In genomic region chr16:87303962-87304521, GRCh38 we compare ENCODE assay signal across 16 cellular contexts. TPM values are rescaled to one million over a fixed set of nuclear protein-coding genes. Genes with fewer than 3 reads are reported as not detected.
A peak's percentile ranks its signal among the peaks of the same experiment; 100 is the strongest.
DNase-seq lines count a peak whose midpoint lies in the region; ATAC-seq, FAIRE-seq and TF ChIP-seq lines count a peak whose summit lies in the region.
"Had no signal": no experiment of that assay in that cellular context is flagged by ENCODE, and none has a peak within 500 bp of the region (broad histone marks: within the 10 kb centered on the region; RNA-seq: fewer than 3 reads in every experiment).

No MANE protein-coding gene starts in this region.

- intact Hi-C loops in activated CD4-positive, alpha-beta T cell treated with anti-CD3 and anti-CD28 coated beads for 36 hours (cut with DNase I, micrococcal nuclease): no loop called here
- intact Hi-C loops in cardiac septum (cut with DNase I): no loop called here
- intact Hi-C loops in right cardiac atrium (cut with DNase I): no loop called here
- intact Hi-C loops in K562 (cut with micrococcal nuclease): no loop called here
- intact Hi-C loops in CD4-positive, alpha-beta memory T cell (cut with micrococcal nuclease): no loop called here

- no peak for TF ChIP-seq CTCF in K562 (IDR thresholded peaks at IDR 0.05 in 2 of 3, conservative IDR thresholded peaks at IDR 0.05 in 1 of 3; ENCODE audit: insufficient read depth in 2 of 3, low read depth in 1 of 3, low read length in 3 of 3)
- TF ChIP-seq CTCF in tibial nerve (IDR thresholded peaks at IDR 0.05): no peak

- peak overlapping the region; percentile 4 to 49; a peak in 2 of 4 replicates for H3K9ac ChIP-seq in K562 (ENCODE audit: insufficient read depth in 1 of 2, low read depth in 2 of 2, low read length in 2 of 2)

- H3K4me3 ChIP-seq in right cardiac atrium (ENCODE audit: low read length) (no peak overlapping the region), K562 (no peak overlapping the region), tibial nerve (no peak overlapping the region)
- no peak overlapping the region for H3K4me3 ChIP-seq in CD4-positive, alpha-beta memory T cell (ENCODE audit: low read length in 2 of 2)
- H3K4me3 ChIP-seq: Peyer's patch had no signal

- H3K4me1 ChIP-seq in right cardiac atrium (ENCODE audit: control insufficient read depth, insufficient read depth, low read length): no peaks in the 10 kb centered on the region
- peaks cover 33 to 39% of the 10 kb centered on the region in 2 experiments for H3K4me1 ChIP-seq in K562 (replicated peaks in 1 of 2; ENCODE audit: control insufficient read depth in 2 of 2, insufficient read depth in 2 of 2, low read length in 2 of 2)
- peaks cover 12% of the 10 kb centered on the region for H3K4me1 ChIP-seq in CD4-positive, alpha-beta memory T cell (ENCODE audit: insufficient read depth, low read length)
- no peaks in the 10 kb centered on the region for H3K4me1 ChIP-seq in tibial nerve
- H3K4me1 ChIP-seq: Caco-2 had no signal

- H3K36me3 ChIP-seq in K562 (ENCODE audit: control insufficient read depth, insufficient read depth, low read length) (peaks cover 17% of the 10 kb centered on the region; the same call in 1 of the 3 replicates), tibial nerve (peaks cover 0 to 24% (median 0%) of the 10 kb centered on the region in 3 donors)
- no peaks in the 10 kb centered on the region for H3K36me3 ChIP-seq in CD4-positive, alpha-beta memory T cell (ENCODE audit: insufficient read depth, low read length)
- H3K36me3 ChIP-seq: Peyer's patch had no signal

- no peak overlapping the region for H3K27ac ChIP-seq in right cardiac atrium (ENCODE audit: low read length)
- peak overlapping the region; percentile 58 for H3K27ac ChIP-seq in K562 (ENCODE audit: extremely low read depth, low read depth, low read length)
- H3K27ac ChIP-seq in CD4-positive, alpha-beta memory T cell (ENCODE audit: low read depth, low read length): no peak overlapping the region
- no peak overlapping the region for H3K27ac ChIP-seq in tibial nerve
- H3K27ac ChIP-seq: C4-2B, Peyer's patch had no signal

- H3K27me3 Mint-ChIP-seq in activated CD4-positive, alpha-beta T cell treated with anti-CD3 and anti-CD28 coated beads for 36 hours: no peaks in the 10 kb centered on the region
- no peaks in the 10 kb centered on the region for H3K27me3 Mint-ChIP-seq in CD4-positive, alpha-beta memory T cell

- no peaks in the 10 kb centered on the region for H3K9me1 ChIP-seq in K562 (ENCODE audit: control insufficient read depth, insufficient read depth, low read length)

- H3K27me3 ChIP-seq in right cardiac atrium (ENCODE audit: control insufficient read depth, insufficient read depth) (no peaks in the 10 kb centered on the region), K562 (ENCODE audit: control insufficient read depth in 2 of 2, insufficient read depth in 2 of 2, low read length in 2 of 2) (no peaks in the 10 kb centered on the region), tibial nerve (no peaks in the 10 kb centered on the region)
- no peaks in the 10 kb centered on the region for H3K27me3 ChIP-seq in CD4-positive, alpha-beta memory T cell (ENCODE audit: insufficient read depth, low read length)
- H3K27me3 ChIP-seq: Peyer's patch had no signal

- H4K20me1 ChIP-seq in K562 (replicated peaks; ENCODE audit: control insufficient read depth, insufficient read depth, low read length): no peaks in the 10 kb centered on the region

- H3K4me2 ChIP-seq in K562 (ENCODE audit: insufficient read depth, low read length): peak overlapping the region; percentile 93

- no peak for FAIRE-seq in K562 (lab: Jason Lieb, UNC)

- no peak for DNase-seq in activated CD4-positive, alpha-beta T cell treated with anti-CD3 and anti-CD28 coated beads for 36 hours
- no peak for DNase-seq in activated CD4-positive, alpha-beta T cell treated with anti-CD3 and anti-CD28 coated beads, Interleukin-2, amount 50 U/mL, for 1 hour
- peak; percentile 51 for DNase-seq in cardiac septum (ENCODE audit: low spot score)
- DNase-seq in right cardiac atrium: no peak
- no peak for DNase-seq in K562 (ENCODE audit: extremely low read depth in 1 of 4, low spot score in 3 of 4)
- DNase-seq in CD4-positive, alpha-beta memory T cell: no peak
- no peak for DNase-seq in activated gamma-delta T cell treated with Interleukin-2 at 50 U/mL for 16 hours
- DNase-seq in tibial nerve (ENCODE audit: low spot score in 2 of 2): no peak
- DNase-seq: Caco-2, H7, NCI-H1417 treated with DMSO at 0.1 percent for 48 hours, NCI-H2029, NCI-H2171 treated with DMSO at 0.1 percent for 48 hours, NCI-H82, Peyer's patch had no signal

- no TSS peak for BruUV-seq in K562 (replicated peaks; lab: Mats Ljungman, UMichigan)

- CTCF ChIA-PET in activated CD4-positive, alpha-beta T cell treated with anti-CD3 and anti-CD28 coated beads for 36 hours (lab: Charles Lee): interaction anchor here (0.6 kb wide), 1 partner anchor 52 kb away, joined by 3 read pairs; no protein-coding TSS in a partner anchor
- CTCF ChIA-PET in K562 (lab: Yijun Ruan, JAX; ENCODE audit: low intra/inter-chr PET ratio): no interaction called here
- CTCF ChIA-PET in CD4-positive, alpha-beta memory T cell (lab: Charles Lee; ENCODE audit: partially characterized antibody): no interaction called here

- 97% methylated on average over 4 of the region's 4 CpGs for WGBS in right cardiac atrium
- 94% methylated on average over 3 of the region's 4 CpGs for WGBS in K562 (ENCODE audit: insufficient coverage, low coverage, missing lambda C conversion rate)
- WGBS in tibial nerve, 2 donors: 94 to 96% methylated on average over 4 of the region's 4 CpGs

- in situ Hi-C loops in K562 (cut with MboI): no loop called here

- no peak overlapping the region; the same call in 1 of the 2 replicates for H2AFZ ChIP-seq in K562 (ENCODE audit: low read depth, low read length)

- no peak overlapping the region for H3K4me3 Mint-ChIP-seq in activated CD4-positive, alpha-beta T cell treated with anti-CD3 and anti-CD28 coated beads for 36 hours
- no peak overlapping the region for H3K4me3 Mint-ChIP-seq in CD4-positive, alpha-beta memory T cell

- TF ChIP-seq EP300 in K562 (IDR thresholded peaks at IDR 0.05; ENCODE audit: low read length): no peak
- TF ChIP-seq EP300 in tibial nerve (IDR thresholded peaks at IDR 0.05): no peak

- peak overlapping the region; percentile 69 for H3K27ac Mint-ChIP-seq in activated CD4-positive, alpha-beta T cell treated with anti-CD3 and anti-CD28 coated beads for 36 hours
- H3K27ac Mint-ChIP-seq in CD4-positive, alpha-beta memory T cell: peak overlapping the region in 1 of 7 donors; percentile 32

- H3K9me3 ChIP-seq in right cardiac atrium (ENCODE audit: control insufficient read depth, low read length) (no peaks in the 10 kb centered on the region), K562 (replicated peaks; ENCODE audit: control insufficient read depth, insufficient read depth, low read depth, low read length) (peaks cover 6% of the 10 kb centered on the region), tibial nerve (peaks cover 0 to 12% (median 0%) of the 10 kb centered on the region in 4 donors)
- no peaks in the 10 kb centered on the region for H3K9me3 ChIP-seq in CD4-positive, alpha-beta memory T cell (ENCODE audit: control insufficient read depth in 1 of 2, low read length in 2 of 2)
- H3K9me3 ChIP-seq: Caco-2, Peyer's patch had no signal

- peaks cover 11% of the 10 kb centered on the region for H3K36me3 Mint-ChIP-seq in activated CD4-positive, alpha-beta T cell treated with anti-CD3 and anti-CD28 coated beads for 36 hours (ENCODE audit: low read depth)
- H3K36me3 Mint-ChIP-seq in CD4-positive, alpha-beta memory T cell: peaks cover 0 to 6% of the 10 kb centered on the region in 2 donors

- no peak for ATAC-seq in activated CD4-positive, alpha-beta T cell treated with anti-CD3 and anti-CD28 coated beads for 36 hours
- no peak for ATAC-seq in right cardiac atrium
- ATAC-seq in K562: no peak

- no peak for TF ChIP-seq RAD21 in K562 (CRISPR knock-in tag; conservative IDR thresholded peaks at IDR 0.05 in 1 of 2, IDR thresholded peaks at IDR 0.05 in 1 of 2)

- peaks cover 14% of the 10 kb centered on the region for H3K4me1 Mint-ChIP-seq in activated CD4-positive, alpha-beta T cell treated with anti-CD3 and anti-CD28 coated beads for 36 hours
- peaks cover 4 to 8% (median 6%) of the 10 kb centered on the region in 4 donors for H3K4me1 Mint-ChIP-seq in CD4-positive, alpha-beta memory T cell

- peaks cover 22% of the 10 kb centered on the region for H3K79me2 ChIP-seq in K562 (ENCODE audit: control insufficient read depth, insufficient read depth, low read length)

- TF ChIP-seq POLR2A in K562 (conservative IDR thresholded peaks at IDR 0.05) (no peak), tibial nerve (IDR thresholded peaks at IDR 0.05) (no peak)

- POLR2A ChIA-PET in activated CD4-positive, alpha-beta T cell treated with anti-CD3 and anti-CD28 coated beads for 36 hours (lab: Charles Lee): no interaction called here
- POLR2A ChIA-PET in K562 (lab: Yijun Ruan, JAX): interaction anchor here (0.6 to 4.5 kb wide), 10 partner anchors 8 to 521 kb away, joined by 3 to 42 read pairs (median 4); partner anchors contain the start of gene C16orf95
- POLR2A ChIA-PET in CD4-positive, alpha-beta memory T cell (lab: Charles Lee; ENCODE audit: partially characterized antibody): no interaction called here

- no peaks in the 10 kb centered on the region for H3K9me3 Mint-ChIP-seq in activated CD4-positive, alpha-beta T cell treated with anti-CD3 and anti-CD28 coated beads for 36 hours (ENCODE audit: low read depth)
- H3K9me3 Mint-ChIP-seq in CD4-positive, alpha-beta memory T cell: peaks cover 0 to 5% (median 3%) of the 10 kb centered on the region in 8 donors

RNA-seq across cellular contexts. Expression of gene C16orf95, which starts 13.2 kb away (rescaled TPM):
- total RNA-seq in activated CD4-positive, alpha-beta T cell treated with anti-CD3 and anti-CD28 coated beads for 36 hours: 10 to 100 TPM in 1 of 2 experiments, 1 to 10 TPM in 1; 5.6 to 12.8 TPM
- total RNA-seq in cardiac septum: 3.2 TPM
- total RNA-seq in right cardiac atrium: 1 to 10 TPM; 3.4 to 5.4 (median 4.2) TPM
- 4.7 TPM for polyA plus RNA-seq in right cardiac atrium
- 15.0 and 27.5 TPM in 2 replicates for total RNA-seq in K562 (2011; cell fraction: chromatin; rRNA removed; ENCODE audit: low replicate concordance)
- 20.7 and 23.5 TPM in 2 replicates for total RNA-seq in K562 (2011; cell fraction: nucleolus; rRNA removed)
- 12.6 and 13.9 TPM in 2 replicates for total RNA-seq in K562 (2011; cell fraction: nucleoplasm; rRNA removed)
- 9.3 and 13.9 TPM in 2 replicates for total RNA-seq in K562 (2014; rRNA removed)
- 7.4 and 9.4 TPM in 2 replicates for total RNA-seq in K562 (2014; rRNA removed; fragmentation: Illumina TruSeq; extraction: Trizol)
- 9.6 and 10.1 TPM in 2 replicates for total RNA-seq in K562 (2015; rRNA removed; fragmentation: Illumina TruSeq; extraction: Trizol)
- 20.5 and 22.6 TPM in 2 replicates for total RNA-seq in K562 (2021)
- 6.5 and 11.0 TPM in 2 replicates for polyA plus RNA-seq in K562 (2011; rRNA removed)
- 7.6 and 13.1 TPM in 2 replicates for polyA plus RNA-seq in K562 (2011; cell fraction: cytosol; rRNA removed)
- polyA plus RNA-seq in K562 (2011; cell fraction: nucleus; rRNA removed): 17.5 and 20.0 TPM in 2 replicates
- polyA plus RNA-seq in K562 (2012): 23.2 and 31.2 TPM in 2 replicates
- 5.9 and 7.2 TPM in 2 replicates for polyA plus RNA-seq in K562 (2014; fragmentation: Illumina TruSeq; extraction: Trizol)
- polyA plus RNA-seq in K562 (2014; fragmentation: Nextera tagmentation; extraction: Ambion mirVana): 10 to 100 TPM; 13.7 to 15.3 TPM
- polyA plus RNA-seq in K562 (2014; rRNA removed): 8.5 TPM in 2 replicates
- 2.5 and 4.1 TPM in 2 replicates for polyA minus RNA-seq in K562 (2011; rRNA and poly(A)+ RNA removed)
- 4.9 and 6.0 TPM in 2 replicates for polyA minus RNA-seq in K562 (2011; cell fraction: cytosol; rRNA and poly(A)+ RNA removed)
- polyA minus RNA-seq in K562 (2011; cell fraction: nucleus; rRNA and poly(A)+ RNA removed): 10.5 and 13.0 TPM in 2 replicates
- total RNA-seq in CD4-positive, alpha-beta memory T cell: 1 to 10 TPM; 1.6 TPM
- 1 to 10 TPM; 1.4 to 2.4 TPM for polyA plus RNA-seq in CD4-positive, alpha-beta memory T cell
- 1 to 10 TPM in 3 of 4 donors, under 1 TPM in 1; 0.44 to 9.8 (median 2.6) TPM for total RNA-seq in tibial nerve
